1 cellular context compared by ENCODE assay signal in genomic region chr3:46537789-46538188, GRCh38.
TF ChIP-seq lines count a peak whose summit lies in the region.

No MANE protein-coding gene starts in this region.

TF ChIP-seq in GM12878, 131 proteins besides CTCF, POLR2A, EP300 and RAD21:
- TF ChIP-seq USF1 (IDR thresholded peaks at IDR 0.05; ENCODE audit: borderline replicate concordance, extremely low read length, insufficient read depth, low read depth, low read length) (no peak), MTA3 (IDR thresholded peaks at IDR 0.05; ENCODE audit: borderline replicate concordance, low read length) (0 out of 2 replicates have a peak, but pooled peaks have one; percentile 1)
